21 cellular contexts compared by ENCODE assay signal in the genomic region with DNA sequence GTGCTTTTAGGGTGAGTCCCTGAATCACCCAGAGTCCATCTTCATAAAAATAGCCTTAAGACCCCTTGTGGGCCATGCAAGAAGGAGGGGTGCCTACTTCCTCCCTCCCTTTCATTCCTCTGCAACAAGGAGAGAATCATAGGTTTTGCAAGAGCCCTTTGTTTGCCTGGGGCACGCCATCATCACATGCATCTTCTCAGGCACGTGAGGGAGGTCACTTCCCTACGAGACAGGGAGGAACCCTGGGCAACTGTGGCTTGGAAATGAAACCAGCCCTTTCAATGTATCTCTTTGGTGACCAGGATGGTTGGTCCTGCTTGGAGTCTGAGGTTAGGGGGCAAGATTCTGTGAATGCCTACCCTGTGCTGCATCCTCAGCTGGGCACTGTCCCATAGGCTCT.
DNase-seq lines count a peak whose midpoint lies in the region; FAIRE-seq and TF ChIP-seq lines count a peak whose summit lies in the region.
"Had no signal": no experiment of that assay in that cellular context is flagged by ENCODE, and none has a peak within 500 bp of the region (broad histone marks: within the 10 kb centered on the region; RNA-seq: fewer than 3 reads in every experiment).

No MANE protein-coding gene starts in this region.

- FAIRE-seq in frontal cortex (lab: Jason Lieb, UNC), result no peak
- FAIRE-seq: urothelium cell line had no signal

- DNase-seq in AML-193 (lab: John Stamatoyannopoulos, UW) (peak; percentile 60 to 66), NOMO-1 treated with dmso at 0.1 percent for 144 hours (lab: John Stamatoyannopoulos, UW; ENCODE audit: unreplicated experiment) (peak; percentile 78), epithelial cell of esophagus (ENCODE audit: low read depth) (peak; percentile 44), medulla oblongata (ENCODE audit: extremely low spot score) (peak; percentile 75), NCI-H526 (lab: John Stamatoyannopoulos, UW) (no peak), activated T-cell treated with anti-CD3 and anti-CD28 coated beads for 4 hours (no peak), frontal cortex (ENCODE audit: low spot score in 2 of 2) (no peak), NCI-H1436 (lab: John Stamatoyannopoulos, UW) (no peak)
- DNase-seq: activated CD4-positive, alpha-beta T cell treated with anti-CD3 and anti-CD28 coated beads for 4 hours; activated CD8-positive, alpha-beta memory T cell treated with anti-CD3 and anti-CD28 coated beads, Interleukin-2, amount 50 U/mL, for 4 hours; activated naive CD4-positive, alpha-beta T cell treated with Interleukin-2 at 50 U/mL for 16 hours; CD4-positive, alpha-beta memory T cell; DMS79; IMR-90; naive B cell; NCI-H1417 treated with DMSO at 0.1 percent for 48 hours; SHP77; stimulated activated CD4-positive, alpha-beta T cell treated with anti-CD3 and anti-CD28 coated beads, Interleukin-12 subunit alpha, Interleukin-12 subunit beta, amount 100 ng/mL, for 4 hours; stimulated activated naive B cell treated with anti-CD40 and anti-IgM and Interleukin-4, amounts not matched to agents 10 μg/mL and 1 μg/mL and 100 μg/mL, for 72 hours had no signal

- no peak overlapping the region for H3K4me3 ChIP-seq in epithelial cell of esophagus (ENCODE audit: low read length)
- H3K4me3 ChIP-seq: dorsolateral prefrontal cortex had no signal

- TF ChIP-seq CTCF in epithelial cell of esophagus (IDR thresholded peaks at IDR 0.05; ENCODE audit: insufficient read depth, low read depth, low read length, missing control alignments), result no peak

Comparison
In these comparisons a context has a peak if more than half of its experiments do, and no peak if none do; other contexts are left out.
1. DNase-seq: peak in AML-193 (2 of 2), NOMO-1 treated with dmso at 0.1 percent for 144 hours (single experiment), epithelial cell of esophagus (single experiment) and medulla oblongata (single experiment); none in NCI-H526 (0 of 2), activated T-cell treated with anti-CD3 and anti-CD28 coated beads for 4 hours (single experiment), frontal cortex (0 of 2) and NCI-H1436 (single experiment).